ENCODE assay signal across 36 cellular contexts in the genomic region with DNA sequence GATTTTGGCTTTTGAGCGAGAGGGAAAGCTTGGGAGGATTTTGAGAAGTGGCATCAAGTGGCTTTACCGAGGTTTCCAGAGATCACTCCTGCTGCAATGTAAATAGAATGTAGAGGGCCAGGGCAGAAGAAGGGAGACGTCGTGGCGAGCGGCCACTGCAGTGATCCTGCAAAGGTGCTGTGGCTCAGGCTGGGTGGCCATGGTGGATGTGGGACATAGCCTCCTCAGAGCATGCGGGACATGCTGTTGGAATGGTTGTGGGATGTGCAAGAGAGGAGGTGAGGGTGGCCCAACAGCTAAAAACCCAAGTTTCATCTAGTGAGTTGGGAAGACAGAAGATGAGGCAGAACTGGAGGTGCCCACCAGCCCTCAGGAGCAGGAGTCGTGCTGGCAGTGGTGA. TPM values are rescaled to one million over a fixed set of nuclear protein-coding genes. Genes with fewer than 3 reads are reported as not detected.
"Had no signal": no experiment of that assay in that cellular context is flagged by ENCODE, and none has a peak within 500 bp of the region (broad histone marks: within the 10 kb centered on the region; RNA-seq: fewer than 3 reads in every experiment).

No MANE protein-coding gene starts in this region.

- ATAC-seq: activated CD8-positive, alpha-beta T cell treated with anti-CD3 and anti-CD28 coated beads for 36 hours; activated naive CD4-positive, alpha-beta T cell treated with anti-CD3 and anti-CD28 coated beads, Interleukin-2, amount 50 U/mL, for 72 hours; activated T-cell treated with anti-CD3 and anti-CD28 coated beads, Interleukin-2, amount 50 U/mL, for 4 hours; activated T-cell treated with anti-CD3 and anti-CD28 coated beads, Interleukin-2, amount 50 U/mL, for 72 hours; activated T-helper 17 cell treated with anti-CD3 and anti-CD28 coated beads, Interleukin-2, amount 50 U/mL, for 72 hours; body of pancreas had no signal

- H3K4me1 Mint-ChIP-seq: activated T-helper 17 cell treated with anti-CD3 and anti-CD28 coated beads, Interleukin-2, amount 50 U/mL, for 72 hours had no signal

- H3K27ac Mint-ChIP-seq: activated B cell treated with CpG ODN at 0.5 μM for 24 hours; activated CD4-positive, alpha-beta memory T cell treated with anti-CD3 and anti-CD28 coated beads for 36 hours; activated CD4-positive, alpha-beta T cell treated with anti-CD3 and anti-CD28 coated beads, Interleukin-2, amount 10 ng/mL, durations not matched to agents 24 days and 14 days; activated CD8-positive, alpha-beta T cell treated with anti-CD3 and anti-CD28 coated beads for 36 hours; activated naive CD4-positive, alpha-beta T cell treated with anti-CD3 and anti-CD28 coated beads, Interleukin-2, amount 10 ng/mL, durations not matched to agents 7 days and 5 days; activated naive CD4-positive, alpha-beta T cell treated with anti-CD3 and anti-CD28 coated beads, Interleukin-2, amount 50 U/mL, for 72 hours; activated naive CD8-positive, alpha-beta T cell treated with anti-CD3 and anti-CD28 coated beads for 36 hours; activated T-cell treated with anti-CD3 and anti-CD28 coated beads, Interleukin-2, amount 50 U/mL, for 72 hours; activated T-helper 1 cell treated with anti-CD3 and anti-CD28 coated beads, Interleukin-12 subunit alpha, Interleukin-12 subunit beta, Interleukin-2, Interleukin-4 antibody, amounts not matched to agents 30 ng/mL and 10 ng/mL and 1 ng/mL, durations not matched to agents 14 hours and 24 hours and 36 hours; activated T-helper 17 cell treated with anti-CD3 and anti-CD28 coated beads, Interleukin-2, amount 50 U/mL, for 72 hours; T-helper 1 cell treated with Interleukin-12 subunit alpha and Interleukin-12 subunit beta and Interleukin-4 antibody, amounts not matched to agents 30 μg/mL and 1 μg/mL, for 36 hours; T-helper 2 cell treated with Interferon-gamma antibody and Interleukin-4, amounts not matched to agents 5 μg/mL and 100 μg/mL, for 36 hours had no signal

- H3K9me3 ChIP-seq: adrenal gland, body of pancreas, breast epithelium had no signal

- FAIRE-seq: astrocyte, TTC549 had no signal

- H3K4me3 ChIP-seq: adrenal gland, body of pancreas, breast epithelium had no signal

- H3K27me3 ChIP-seq: body of pancreas, brain microvascular endothelial cell had no signal

- H3K4me3 Mint-ChIP-seq: activated B cell treated with CpG ODN at 0.5 μM for 24 hours; activated CD4-positive, alpha-beta memory T cell treated with anti-CD3 and anti-CD28 coated beads for 36 hours; activated CD4-positive, alpha-beta T cell treated with anti-CD3 and anti-CD28 coated beads, Interleukin-2, amount 10 ng/mL, durations not matched to agents 24 days and 14 days; activated CD8-positive, alpha-beta T cell treated with anti-CD3 and anti-CD28 coated beads for 36 hours; activated naive CD4-positive, alpha-beta T cell treated with anti-CD3 and anti-CD28 coated beads, Interleukin-2, amount 10 ng/mL, durations not matched to agents 7 days and 5 days; activated naive CD8-positive, alpha-beta T cell treated with anti-CD3 and anti-CD28 coated beads for 36 hours; activated T-cell treated with anti-CD3 and anti-CD28 coated beads, Interleukin-2, amount 50 U/mL, for 4 hours; activated T-cell treated with anti-CD3 and anti-CD28 coated beads, Interleukin-2, amount 50 U/mL, for 72 hours; activated T-helper 1 cell treated with anti-CD3 and anti-CD28 coated beads, Interleukin-12 subunit alpha, Interleukin-12 subunit beta, Interleukin-2, Interleukin-4 antibody, amounts not matched to agents 30 ng/mL and 10 ng/mL and 1 ng/mL, durations not matched to agents 14 hours and 24 hours and 36 hours; activated T-helper 17 cell treated with anti-CD3 and anti-CD28 coated beads, Interleukin-2, amount 50 U/mL, for 72 hours; T-helper 1 cell treated with Interleukin-12 subunit alpha and Interleukin-12 subunit beta and Interleukin-4 antibody, amounts not matched to agents 30 μg/mL and 1 μg/mL, for 36 hours; T-helper 2 cell treated with Interferon-gamma antibody and Interleukin-4, amounts not matched to agents 5 μg/mL and 100 μg/mL, for 36 hours had no signal

- H3K9me3 Mint-ChIP-seq: activated B cell treated with CpG ODN at 0.5 μM for 24 hours; activated CD4-positive, alpha-beta memory T cell treated with anti-CD3 and anti-CD28 coated beads for 36 hours; activated CD4-positive, alpha-beta T cell treated with anti-CD3 and anti-CD28 coated beads, Interleukin-2, amount 10 ng/mL, durations not matched to agents 24 days and 14 days; activated CD8-positive, alpha-beta T cell treated with anti-CD3 and anti-CD28 coated beads for 36 hours; activated naive CD4-positive, alpha-beta T cell treated with anti-CD3 and anti-CD28 coated beads, Interleukin-2, amount 10 ng/mL, durations not matched to agents 7 days and 5 days; activated naive CD4-positive, alpha-beta T cell treated with anti-CD3 and anti-CD28 coated beads, Interleukin-2, amount 50 U/mL, for 72 hours; activated naive CD8-positive, alpha-beta T cell treated with anti-CD3 and anti-CD28 coated beads for 36 hours; activated T-cell treated with anti-CD3 and anti-CD28 coated beads, Interleukin-2, amount 50 U/mL, for 4 hours; activated T-cell treated with anti-CD3 and anti-CD28 coated beads, Interleukin-2, amount 50 U/mL, for 72 hours; activated T-helper 1 cell treated with anti-CD3 and anti-CD28 coated beads, Interleukin-12 subunit alpha, Interleukin-12 subunit beta, Interleukin-2, Interleukin-4 antibody, amounts not matched to agents 30 ng/mL and 10 ng/mL and 1 ng/mL, durations not matched to agents 14 hours and 24 hours and 36 hours; activated T-helper 17 cell treated with anti-CD3 and anti-CD28 coated beads, Interleukin-2, amount 50 U/mL, for 72 hours; T-helper 1 cell treated with Interleukin-12 subunit alpha and Interleukin-12 subunit beta and Interleukin-4 antibody, amounts not matched to agents 30 μg/mL and 1 μg/mL, for 36 hours; T-helper 2 cell treated with Interferon-gamma antibody and Interleukin-4, amounts not matched to agents 5 μg/mL and 100 μg/mL, for 36 hours had no signal

- H3K27ac ChIP-seq: adrenal gland, body of pancreas, brain microvascular endothelial cell, breast epithelium, VCaP had no signal

- H3K27me3 Mint-ChIP-seq: activated CD4-positive, alpha-beta memory T cell treated with anti-CD3 and anti-CD28 coated beads for 36 hours; activated CD8-positive, alpha-beta T cell treated with anti-CD3 and anti-CD28 coated beads for 36 hours; activated T-helper 17 cell treated with anti-CD3 and anti-CD28 coated beads, Interleukin-2, amount 50 U/mL, for 72 hours had no signal

- H3K36me3 ChIP-seq: adrenal gland, brain microvascular endothelial cell, breast epithelium had no signal

- DNase-seq: activated B cell treated with CpG ODN at 0.5 μM for 24 hours; activated CD4-positive, alpha-beta memory T cell treated with anti-CD3 and anti-CD28 coated beads for 36 hours; activated CD4-positive, alpha-beta T cell treated with anti-CD3 and anti-CD28 coated beads for 4 hours; activated CD4-positive, alpha-beta T cell treated with anti-CD3 and anti-CD28 coated beads, Interleukin-2, amount 10 ng/mL, durations not matched to agents 24 days and 14 days; activated CD4-positive, alpha-beta T cell treated with anti-CD3 and anti-CD28 coated beads, Interleukin-2, amount 50 U/mL, for 1 hour; activated CD4-positive, alpha-beta T cell treated with anti-CD3 and anti-CD28 coated beads, Interleukin-2, amount 50 U/mL, for 4 hours; activated CD4-positive, CD25-positive, alpha-beta regulatory T cell treated with anti-CD3 and anti-CD28 coated beads, Interleukin-2, amount 50 U/mL, for 72 hours; activated CD8-positive, alpha-beta memory T cell treated with anti-CD3 and anti-CD28 coated beads, Interleukin-2, amount 50 U/mL, for 4 hours; activated CD8-positive, alpha-beta T cell treated with anti-CD3 and anti-CD28 coated beads for 36 hours; activated effector memory CD4-positive, alpha-beta T cell treated with anti-CD3 and anti-CD28 coated beads, Interleukin-2, amount 50 U/mL, for 16 hours; activated gamma-delta T cell treated with Interleukin-2 at 50 U/mL for 16 hours; activated naive CD4-positive, alpha-beta T cell; activated naive CD4-positive, alpha-beta T cell treated with anti-CD3 and anti-CD28 coated beads, Interleukin-2, amount 10 ng/mL, durations not matched to agents 7 days and 5 days; activated naive CD8-positive, alpha-beta T cell treated with anti-CD3 and anti-CD28 coated beads for 36 hours; activated T-cell treated with anti-CD3 and anti-CD28 coated beads for 4 hours; activated T-cell treated with anti-CD3 and anti-CD28 coated beads, Interleukin-2, amount 50 U/mL, for 1 hour; activated T-cell treated with anti-CD3 and anti-CD28 coated beads, Interleukin-2, amount 50 U/mL, for 4 hours; activated T-cell treated with anti-CD3 and anti-CD28 coated beads, Interleukin-2, amount 50 U/mL, for 72 hours; adrenal gland; amniotic stem cell; aorta; body of pancreas; brain microvascular endothelial cell; central memory CD4-positive, alpha-beta T cell; T-helper 1 cell; T-helper 2 cell; T-helper 9 cell had no signal

RNA-seq across cellular contexts. Expression of a gene that starts 3.1 kb away (rescaled TPM):
- total RNA-seq: activated B cell treated with CpG ODN at 0.5 μM for 24 hours had no signal
